Comparison of ENCODE assay signal across 15 cellular contexts in the genomic region with DNA sequence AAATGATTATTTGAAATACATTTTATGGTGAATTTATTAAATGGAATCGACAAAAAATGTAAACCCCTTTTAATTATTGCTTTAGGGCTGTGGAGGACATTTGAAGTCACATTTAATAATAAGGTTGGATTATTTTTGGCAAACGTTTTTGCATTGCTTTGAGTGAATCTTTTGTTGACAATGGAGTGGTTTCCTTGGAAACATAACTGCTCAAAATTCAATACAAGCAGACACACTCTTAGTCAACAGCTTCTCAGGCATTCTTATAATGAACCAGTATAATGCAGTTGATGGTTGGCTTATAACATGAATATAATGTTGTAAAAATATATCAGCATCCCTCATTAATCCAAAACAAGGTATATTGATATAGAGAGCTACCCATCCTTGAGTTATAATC.
"Had no signal": no experiment of that assay in that cellular context is flagged by ENCODE, and none has a peak within 500 bp of the region (broad histone marks: within the 10 kb centered on the region; RNA-seq: fewer than 3 reads in every experiment).

No MANE protein-coding gene starts in this region.

- H3K4me3 ChIP-seq: esophagus muscularis mucosa, left ventricle myocardium inferior, suprapubic skin had no signal

- H3K9me3 ChIP-seq: suprapubic skin had no signal

- FAIRE-seq: astrocyte, endothelial cell of umbilical vein had no signal

- DNase-seq: activated CD4-positive, alpha-beta T cell treated with anti-CD3 and anti-CD28 coated beads for 36 hours; activated CD4-positive, alpha-beta T cell treated with anti-CD3 and anti-CD28 coated beads, Interleukin-2, amount 50 U/mL, for 48 hours; activated gamma-delta T cell; effector memory CD4-positive, alpha-beta T cell; immature natural killer cell; kidney glomerular epithelial cell; left ventricle myocardium inferior; mammary epithelial cell; retina; stimulated activated naive CD8-positive, alpha-beta T cell treated with anti-CD3 and anti-CD28 coated beads, Interleukin-15, Interleukin-2, amounts not matched to agents 100 U/mL and 50 U/mL, for 24 hours had no signal

- H3K4me1 ChIP-seq: esophagus muscularis mucosa, left ventricle myocardium inferior, suprapubic skin had no signal

- H3K27me3 ChIP-seq: esophagus muscularis mucosa, suprapubic skin had no signal

- ATAC-seq: activated CD4-positive, alpha-beta T cell treated with anti-CD3 and anti-CD28 coated beads for 36 hours; stimulated activated naive CD8-positive, alpha-beta T cell treated with anti-CD3 and anti-CD28 coated beads, Interleukin-15, Interleukin-2, amounts not matched to agents 100 U/mL and 50 U/mL, for 24 hours; WTC11 had no signal

- H3K27ac ChIP-seq: esophagus muscularis mucosa, left ventricle myocardium inferior, suprapubic skin had no signal

- H3K36me3 ChIP-seq: esophagus muscularis mucosa, left ventricle myocardium inferior, suprapubic skin had no signal
